In genomic region chr9:1207681-1208080, GRCh38 we compare ENCODE assay signal across 1 cellular context.
TF ChIP-seq lines count a peak whose summit lies in the region.

No MANE protein-coding gene starts in this region.

TF ChIP-seq in GM23338, 12 proteins besides CTCF, POLR2A, EP300 and RAD21 (continued from another document):
- TF ChIP-seq ZNF462 (CRISPR knock-in tag; IDR thresholded peaks at IDR 0.05) = no peak
TF ChIP-seq in GM23338: peak in this region for 0.
